20 cellular contexts compared by ENCODE assay signal in the genomic region with DNA sequence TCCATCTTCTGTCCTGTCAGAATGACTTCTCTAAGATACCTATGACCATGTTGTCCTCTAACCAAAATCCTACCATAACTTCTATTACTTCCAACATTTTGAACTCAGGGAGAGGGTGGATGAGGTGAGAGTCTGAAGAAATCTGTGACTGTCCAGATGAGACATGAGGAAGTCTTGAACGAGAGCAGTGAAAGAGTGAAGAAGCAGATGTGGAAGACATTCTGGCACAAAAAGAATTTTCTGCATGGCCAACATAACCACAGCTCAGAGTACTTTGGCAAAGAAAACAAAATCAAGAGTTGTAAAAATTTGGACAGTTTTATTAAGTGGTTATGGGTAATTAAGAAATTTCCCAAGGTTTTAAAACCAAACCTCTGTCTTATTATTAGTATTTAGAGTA.
DNase-seq lines count a peak whose midpoint lies in the region; ATAC-seq and TF ChIP-seq lines count a peak whose summit lies in the region.
"Had no signal": no experiment of that assay in that cellular context is flagged by ENCODE, and none has a peak within 500 bp of the region (broad histone marks: within the 10 kb centered on the region; RNA-seq: fewer than 3 reads in every experiment).

No MANE protein-coding gene starts in this region.

- no peak for TF ChIP-seq EP300 in gastroesophageal sphincter (IDR thresholded peaks at IDR 0.05)

- ATAC-seq in gastroesophageal sphincter = no peak

- H3K4me3 ChIP-seq in AG10803 (ENCODE audit: low read length) (no peak overlapping the region), OCI-LY1 (ENCODE audit: low read depth, low read length, poor library complexity, severe bottlenecking) (no peak overlapping the region), gastroesophageal sphincter (no peak overlapping the region)

- H3K36me3 ChIP-seq in OCI-LY1 (ENCODE audit: insufficient read depth, low read length) (no peaks in the 10 kb centered on the region), gastroesophageal sphincter (no peaks in the 10 kb centered on the region)
- H3K36me3 ChIP-seq: BE2C had no signal

- no peaks in the 10 kb centered on the region for H3K9me2 ChIP-seq in OCI-LY1 (ENCODE audit: low read depth, low read length)

- no peaks in the 10 kb centered on the region for H4K20me1 ChIP-seq in OCI-LY1 (ENCODE audit: insufficient read depth, low read length)

- TF ChIP-seq CTCF in AG10803 (conservative IDR thresholded peaks at IDR 0.05; ENCODE audit: low read length) = no peak
- no peak for TF ChIP-seq CTCF in OCI-LY1 (IDR thresholded peaks at IDR 0.05; ENCODE audit: low read length)
- no peak for TF ChIP-seq CTCF in gastroesophageal sphincter (IDR thresholded peaks at IDR 0.05)

- H3K27me3 ChIP-seq in OCI-LY1 (ENCODE audit: insufficient read depth, low read length) = no peaks in the 10 kb centered on the region
- no peaks in the 10 kb centered on the region for H3K27me3 ChIP-seq in gastroesophageal sphincter

- H3K9me3 ChIP-seq in OCI-LY1 (ENCODE audit: low read length) (no peaks in the 10 kb centered on the region), gastroesophageal sphincter (no peaks in the 10 kb centered on the region)
- H3K9me3 ChIP-seq: BE2C had no signal

- H3K4me1 ChIP-seq in OCI-LY1 (ENCODE audit: insufficient read depth, low read length, severe bottlenecking) (peaks cover 40% of the 10 kb centered on the region), gastroesophageal sphincter (peaks cover 0 to 73% (median 3%) of the 10 kb centered on the region in 3 donors)

- H3K4me2 ChIP-seq in OCI-LY1 (ENCODE audit: low read length) = no peak overlapping the region

- DNase-seq in AG10803 (ENCODE audit: low read depth) = peak; percentile 54
- DNase-seq in DMS79 treated with DMSO at 0.1 percent for 48 hours (lab: John Stamatoyannopoulos, UW) = peak; percentile 40
- DNase-seq in ecto neural progenitor cell (ENCODE audit: low spot score) = no peak
- DNase-seq in stimulated activated CD4-positive, alpha-beta T cell treated with anti-CD3 and anti-CD28 coated beads, Interleukin-4, amount 100 ng/mL, for 24 hours = no peak
- DNase-seq in NCI-H774 (lab: John Stamatoyannopoulos, UW) = no peak
- no peak for DNase-seq in midbrain (lab: John Stamatoyannopoulos, UW)
- DNase-seq: AML-193; BE2C; C1 segment of cervical spinal cord; Calu3; CD4-positive, alpha-beta memory T cell; COR-L47; DMS53; GF-D8; GOT3; H7; HCEC 1CT had no signal

- H3F3A ChIP-seq in OCI-LY1 (ENCODE audit: insufficient read depth, low read length) = no peaks in the 10 kb centered on the region

- no peak overlapping the region for H2AFZ ChIP-seq in OCI-LY1 (ENCODE audit: low read length)

- no peak for TF ChIP-seq POLR2A in gastroesophageal sphincter (IDR thresholded peaks at IDR 0.05)

- no peak overlapping the region for H3K9ac ChIP-seq in OCI-LY1 (ENCODE audit: low read length)

- H3K27ac ChIP-seq in OCI-LY1 (ENCODE audit: low read depth, low read length, poor library complexity, severe bottlenecking) (peak overlapping the region; percentile 34), gastroesophageal sphincter (peak overlapping the region in 3 of 4 donors; percentile 17 to 57 (median 32))
- H3K27ac ChIP-seq: 22Rv1 had no signal

- WGBS in gastroesophageal sphincter (ENCODE audit: low coverage in 1 of 2), 2 donors = 33% methylated on average over 1 of the region's 1 CpG; no CpG with 5 or more reads in 1 of the 2 donors

- H3K79me2 ChIP-seq in OCI-LY1 (ENCODE audit: insufficient read depth, low read length) = no peaks in the 10 kb centered on the region; the same call in 1 of the 2 replicates

Comparison
In these comparisons a context has a peak if more than half of its experiments do, and no peak if none do; other contexts are left out.
1. DNase-seq: peak in AG10803 (single experiment) and DMS79 treated with DMSO at 0.1 percent for 48 hours (single experiment); none in ecto neural progenitor cell (single experiment), stimulated activated CD4-positive, alpha-beta T cell treated with anti-CD3 and anti-CD28 coated beads, Interleukin-4, amount 100 ng/mL, for 24 hours (single experiment), NCI-H774 (single experiment) and midbrain (single experiment).